8 cellular contexts compared by ENCODE assay signal in genomic region chr12:119667577-119668314, GRCh38. TPM values are rescaled to one million over a fixed set of nuclear protein-coding genes. Genes with fewer than 3 reads are reported as not detected.
DNase-seq lines count a peak whose midpoint lies in the region; ATAC-seq and TF ChIP-seq lines count a peak whose summit lies in the region.

A gene with protein sequence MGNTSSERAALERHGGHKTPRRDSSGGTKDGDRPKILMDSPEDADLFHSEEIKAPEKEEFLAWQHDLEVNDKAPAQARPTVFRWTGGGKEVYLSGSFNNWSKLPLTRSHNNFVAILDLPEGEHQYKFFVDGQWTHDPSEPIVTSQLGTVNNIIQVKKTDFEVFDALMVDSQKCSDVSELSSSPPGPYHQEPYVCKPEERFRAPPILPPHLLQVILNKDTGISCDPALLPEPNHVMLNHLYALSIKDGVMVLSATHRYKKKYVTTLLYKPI (plus strand): TSS chr12:119668133. CDS start chr12:119668245, 112 bp downstream.

- TF ChIP-seq RAD21 in Ishikawa (IDR thresholded peaks at IDR 0.05; ENCODE audit: low read depth), result peak; percentile 41; the same call in 1 of the 2 replicates

- H3K9ac ChIP-seq in mucosa of rectum (ENCODE audit: low read depth in 1 of 2, low read length in 2 of 2), result peak within 1 kb of the TSS; percentile 87 to 100

- peak within 1 kb of the TSS; percentile 99 to 100 for H3K27ac ChIP-seq in mucosa of rectum (ENCODE audit: low read depth in 2 of 2, low read length in 2 of 2)

- TF ChIP-seq CTCF in epithelial cell of proximal tubule (conservative IDR thresholded peaks at IDR 0.05; ENCODE audit: low read depth, low read length), result peak; percentile 89

- H3K36me3 ChIP-seq in mucosa of rectum (ENCODE audit: control insufficient read depth in 2 of 2, insufficient read depth in 2 of 2, low read length in 2 of 2), result peaks cover 8 to 13% of the 10 kb centered on the region in 2 donors

- no peak for TF ChIP-seq EP300 in Ishikawa (IDR thresholded peaks at IDR 0.05; ENCODE audit: borderline replicate concordance)

- ATAC-seq in GM21576 (IDR thresholded peaks at IDR 0.05; ENCODE audit: unreplicated experiment), result peak; percentile 91

- DNase-seq in DMS53 treated with DMSO at 0.1 percent for 48 hours (lab: John Stamatoyannopoulos, UW; ENCODE audit: unreplicated experiment) (peak; percentile 99), OCI-M2 (lab: John Stamatoyannopoulos, UW; ENCODE audit: unreplicated experiment) (peak; percentile 52), activated T-cell treated with anti-CD3 and anti-CD28 coated beads for 48 hours (ENCODE audit: low read depth) (peak; percentile 96), epithelial cell of proximal tubule (ENCODE audit: low read depth) (peak; percentile 78)
- peak; percentile 95 for DNase-seq in stimulated activated CD8-positive, alpha-beta memory T cell treated with anti-CD3 and anti-CD28 coated beads, Interleukin-4, amount 100 ng/mL, for 48 hours

- no peaks in the 10 kb centered on the region for H3K9me3 ChIP-seq in mucosa of rectum (ENCODE audit: control insufficient read depth in 2 of 2, low read length in 2 of 2)

- no peaks in the 10 kb centered on the region for H3K27me3 ChIP-seq in mucosa of rectum (ENCODE audit: control insufficient read depth in 2 of 2, insufficient read depth in 2 of 2, low read length in 2 of 2)

- peaks cover 23 to 39% of the 10 kb centered on the region in 2 donors for H3K4me1 ChIP-seq in mucosa of rectum (ENCODE audit: control insufficient read depth in 2 of 2, insufficient read depth in 2 of 2, low read length in 2 of 2)

- peak within 1 kb of the TSS; percentile 97 for H3K4me3 ChIP-seq in epithelial cell of proximal tubule (ENCODE audit: low read depth, low read length)
- H3K4me3 ChIP-seq in mucosa of rectum (ENCODE audit: low read length in 2 of 2), result peak within 1 kb of the TSS; percentile 96 to 99

TF ChIP-seq in Ishikawa, 13 proteins besides CTCF, POLR2A, EP300 and RAD21:
- TF ChIP-seq ZBTB7A (IDR thresholded peaks at IDR 0.05; ENCODE audit: low read depth) (no peak), TEAD4 (IDR thresholded peaks at IDR 0.05) (no peak), TCF12 (IDR thresholded peaks at IDR 0.05; ENCODE audit: low read depth) (peak; percentile 51; the same call in 1 of the 2 replicates), TAF1 (IDR thresholded peaks at IDR 0.05; ENCODE audit: low read depth) (peak; percentile 60; the same call in 1 of the 2 replicates), YY1 (IDR thresholded peaks at IDR 0.05; ENCODE audit: low read depth) (peak; percentile 52; the same call in 1 of the 2 replicates), MAX (IDR thresholded peaks at IDR 0.05) (peak; percentile 87), NFIC (IDR thresholded peaks at IDR 0.05) (no peak), FOXM1 (IDR thresholded peaks at IDR 0.05; ENCODE audit: borderline replicate concordance, low read depth) (no peak), CREB1 (IDR thresholded peaks at IDR 0.05; ENCODE audit: low read depth) (no peak), EGR1 (IDR thresholded peaks at IDR 0.05) (no peak), REST (IDR thresholded peaks at IDR 0.05; ENCODE audit: low read depth) (peak; percentile 21; the same call in 1 of the 2 replicates), CEBPB (IDR thresholded peaks at IDR 0.05) (peak; percentile 31; the same call in 1 of the 2 replicates)
- TF ChIP-seq, protein P1, sequence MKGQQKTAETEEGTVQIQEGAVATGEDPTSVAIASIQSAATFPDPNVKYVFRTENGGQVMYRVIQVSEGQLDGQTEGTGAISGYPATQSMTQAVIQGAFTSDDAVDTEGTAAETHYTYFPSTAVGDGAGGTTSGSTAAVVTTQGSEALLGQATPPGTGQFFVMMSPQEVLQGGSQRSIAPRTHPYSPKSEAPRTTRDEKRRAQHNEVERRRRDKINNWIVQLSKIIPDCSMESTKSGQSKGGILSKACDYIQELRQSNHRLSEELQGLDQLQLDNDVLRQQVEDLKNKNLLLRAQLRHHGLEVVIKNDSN (IDR thresholded peaks at IDR 0.05), result no peak

RNA-seq across cellular contexts. Expression of the gene that starts here (rescaled TPM):
- 22.3 and 27.9 TPM in 2 replicates for total RNA-seq in epithelial cell of proximal tubule

Comparison
In these comparisons a context has a peak if more than half of its experiments do, and no peak if none do; other contexts are left out.
1. Peak in every context shown above with its lines: DNase-seq, ATAC-seq, H3K4me3 ChIP-seq and H3K27ac ChIP-seq.